ENCODE assay signal across 8 cellular contexts in genomic region chr1:51989582-51990477, GRCh38. TPM values are rescaled to one million over a fixed set of nuclear protein-coding genes. Genes with fewer than 3 reads are reported as not detected.
DNase-seq lines count a peak whose midpoint lies in the region; ATAC-seq and TF ChIP-seq lines count a peak whose summit lies in the region.

No MANE protein-coding gene starts in this region.

- H3K27ac Mint-ChIP-seq in CD8-positive, alpha-beta T cell = no peak overlapping the region

- peaks cover 23% of the 10 kb centered on the region for H3K27me3 Mint-ChIP-seq in CD8-positive, alpha-beta T cell (ENCODE audit: low read depth)

- H3K36me3 ChIP-seq in CD8-positive, alpha-beta T cell (ENCODE audit: insufficient read depth, low read length) = no peaks in the 10 kb centered on the region
- no peaks in the 10 kb centered on the region for H3K36me3 ChIP-seq in endocrine pancreas (ENCODE audit: control insufficient read depth, insufficient read depth, low read length)
- H3K36me3 ChIP-seq in neuron (ENCODE audit: insufficient read depth, low read length) = no peaks in the 10 kb centered on the region

- peaks cover 7% of the 10 kb centered on the region for H3K4me1 ChIP-seq in CD8-positive, alpha-beta T cell (ENCODE audit: insufficient read depth, low read length)
- H3K4me1 ChIP-seq in endocrine pancreas (ENCODE audit: control insufficient read depth, insufficient read depth, low read length) (peaks cover 5% of the 10 kb centered on the region), neuron (ENCODE audit: insufficient read depth, low read length) (no peaks in the 10 kb centered on the region)

- no peak for DNase-seq in CD8-positive, alpha-beta T cell
- peak; percentile 38 for DNase-seq in NCI-H146 treated with DMSO at 0.1 percent for 48 hours (lab: John Stamatoyannopoulos, UW; ENCODE audit: unreplicated experiment)
- DNase-seq in central memory CD4-positive, alpha-beta T cell = no peak

- H3K9ac ChIP-seq in endocrine pancreas (ENCODE audit: control insufficient read depth, insufficient read depth, low read length) = peak overlapping the region; percentile 15

- CTCF ChIA-PET in CD8-positive, alpha-beta T cell (lab: Charles Lee) = interaction anchor here (0.8 to 1.5 kb wide), 2 partner anchors 10 to 92 kb away, joined by 3 read pairs; no protein-coding TSS in a partner anchor

- H3K9me3 ChIP-seq in CD8-positive, alpha-beta T cell (ENCODE audit: low read length) = no peaks in the 10 kb centered on the region
- H3K9me3 ChIP-seq in endocrine pancreas (ENCODE audit: control insufficient read depth, low read length) = no peaks in the 10 kb centered on the region
- no peaks in the 10 kb centered on the region for H3K9me3 ChIP-seq in neuron (ENCODE audit: low read length)

- peak overlapping the region; percentile 44 for H3K4me3 ChIP-seq in CD8-positive, alpha-beta T cell (ENCODE audit: low read depth, low read length)
- H3K4me3 ChIP-seq in endocrine pancreas (ENCODE audit: control insufficient read depth, insufficient read depth, low read length) = peak overlapping the region; percentile 49
- peak overlapping the region; percentile 49 for H3K4me3 ChIP-seq in neuron (ENCODE audit: low read length)

- no peak overlapping the region for H3K27ac ChIP-seq in CD8-positive, alpha-beta T cell (ENCODE audit: low read depth, low read length)

- peak; percentile 45 for ATAC-seq in CD8-positive, alpha-beta T cell
- ATAC-seq in HG03378 (IDR thresholded peaks at IDR 0.05; ENCODE audit: unreplicated experiment) = no peak
- no peak for ATAC-seq in GM21737 (IDR thresholded peaks at IDR 0.05; ENCODE audit: unreplicated experiment)
- ATAC-seq in HG02981 (IDR thresholded peaks at IDR 0.05; ENCODE audit: unreplicated experiment) = no peak

- no peaks in the 10 kb centered on the region for H3K27me3 ChIP-seq in CD8-positive, alpha-beta T cell (ENCODE audit: insufficient read depth, low read length)
- H3K27me3 ChIP-seq in endocrine pancreas (ENCODE audit: control insufficient read depth, insufficient read depth, low read length) (no peaks in the 10 kb centered on the region), neuron (ENCODE audit: insufficient read depth, low read length) (peaks cover 36% of the 10 kb centered on the region)

- TF ChIP-seq CTCF in CD8-positive, alpha-beta T cell (IDR thresholded peaks at IDR 0.05) = no peak

- peak overlapping the region; percentile 73 for H3K4me3 Mint-ChIP-seq in CD8-positive, alpha-beta T cell

- H3K36me3 Mint-ChIP-seq in CD8-positive, alpha-beta T cell = no peaks in the 10 kb centered on the region

- intact Hi-C loops in CD8-positive, alpha-beta T cell (cut with DNase I, micrococcal nuclease) = loop anchor here in 1 of 2 experiments (2.0 kb wide), 1 partner anchor 65 kb away; the partner anchor contains the start of gene TXNDC12

- H2AFZ ChIP-seq in neuron (ENCODE audit: low read depth, low read length) = peak overlapping the region; percentile 94

- peaks cover 14% of the 10 kb centered on the region for H3K4me1 Mint-ChIP-seq in CD8-positive, alpha-beta T cell (ENCODE audit: low read depth)

- POLR2A ChIA-PET in CD8-positive, alpha-beta T cell (lab: Charles Lee) = no interaction called here

- H3K9me3 Mint-ChIP-seq in CD8-positive, alpha-beta T cell = no peaks in the 10 kb centered on the region

RNA-seq across cellular contexts. Expression of gene RAB3B, which starts 0.7 kb away (rescaled TPM):
- total RNA-seq in CD8-positive, alpha-beta T cell = not detected

RNA-seq across cellular contexts. Expression of gene KTI12, which starts 43.8 kb away (rescaled TPM):
- total RNA-seq in CD8-positive, alpha-beta T cell = 10 to 100 TPM; 23.6 to 24.7 TPM
